Comparison of ENCODE assay signal across 20 cellular contexts in the genomic region with DNA sequence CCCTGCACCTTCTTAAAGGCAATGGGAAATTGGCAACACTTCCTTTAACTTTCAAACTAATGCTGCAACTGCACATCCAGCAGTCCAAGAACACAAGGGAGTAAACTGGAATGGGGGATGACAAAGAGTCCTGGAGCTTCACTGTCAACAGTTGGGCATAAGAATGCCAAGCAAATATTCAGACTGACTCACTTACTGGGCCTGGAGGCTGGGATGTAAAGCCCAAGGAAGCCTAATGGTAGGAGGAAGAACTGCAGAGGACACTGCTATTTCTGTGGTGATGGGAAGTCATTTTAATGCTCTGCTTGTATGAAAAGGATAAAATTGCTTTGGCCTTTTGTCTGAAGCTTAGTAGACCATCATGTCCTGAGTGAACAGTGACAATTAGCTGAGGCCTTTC. TPM values are rescaled to one million over a fixed set of nuclear protein-coding genes. Genes with fewer than 3 reads are reported as not detected.
DNase-seq lines count a peak whose midpoint lies in the region; ATAC-seq and TF ChIP-seq lines count a peak whose summit lies in the region.
"Had no signal": no experiment of that assay in that cellular context is flagged by ENCODE, and none has a peak within 500 bp of the region (broad histone marks: within the 10 kb centered on the region; RNA-seq: fewer than 3 reads in every experiment).

No MANE protein-coding gene starts in this region.

- H3K4me3 Mint-ChIP-seq in endothelial cell (ENCODE audit: unreplicated experiment): no peak overlapping the region
- H3K4me3 Mint-ChIP-seq: activated naive CD4-positive, alpha-beta T cell treated with anti-CD3 and anti-CD28 coated beads, Interleukin-2, amount 50 U/mL, for 24 hours; brain had no signal

- H3K27me3 Mint-ChIP-seq in endothelial cell (ENCODE audit: unreplicated experiment): peaks cover 4% of the 10 kb centered on the region
- H3K27me3 Mint-ChIP-seq: activated naive CD4-positive, alpha-beta T cell treated with anti-CD3 and anti-CD28 coated beads, Interleukin-2, amount 50 U/mL, for 24 hours had no signal

- DNase-seq in PC-3: peak; percentile 1
- no peak for DNase-seq in endothelial cell (ENCODE audit: low spot score)
- no peak for DNase-seq in osteoblast (ENCODE audit: insufficient read length, low spot score, missing footprints)
- no peak for DNase-seq in NCI-H1105 (lab: John Stamatoyannopoulos, UW)
- no peak for DNase-seq in COLO668 (lab: John Stamatoyannopoulos, UW; ENCODE audit: unreplicated experiment)
- DNase-seq in GF-D8 (lab: John Stamatoyannopoulos, UW): no peak
- DNase-seq: activated CD4-positive, alpha-beta T cell treated with anti-CD3 and anti-CD28 coated beads, Interleukin-2, amount 50 U/mL, for 48 hours; activated T-cell treated with anti-CD3 and anti-CD28 coated beads, Interleukin-2, amount 50 U/mL, for 1 hour; hypothalamus; left lung; NCI-H2081 treated with DMSO at 0.1 percent for 48 hours; NCI-H69; OCI-M1; testis had no signal

- H3K9me3 Mint-ChIP-seq in endothelial cell (ENCODE audit: unreplicated experiment): no peaks in the 10 kb centered on the region
- H3K9me3 Mint-ChIP-seq: activated naive CD4-positive, alpha-beta T cell treated with anti-CD3 and anti-CD28 coated beads, Interleukin-2, amount 50 U/mL, for 24 hours; brain had no signal

- no peaks in the 10 kb centered on the region for H3K4me1 ChIP-seq in PC-3 (ENCODE audit: insufficient read depth, low read length)
- no peaks in the 10 kb centered on the region for H3K4me1 ChIP-seq in osteoblast (ENCODE audit: insufficient read depth, low read length)
- H3K4me1 ChIP-seq: BLaER1 treated with 17β-estradiol and CSF1 and Interleukin-3, amounts not matched to agents 10 nM and 100 nM; left lung; parathyroid adenoma; testis had no signal

- no peaks in the 10 kb centered on the region for H4K20me1 ChIP-seq in PC-3 (ENCODE audit: low read length)
- no peaks in the 10 kb centered on the region for H4K20me1 ChIP-seq in osteoblast (ENCODE audit: insufficient read depth, low read length)
- H4K20me1 ChIP-seq: BLaER1 treated with 17β-estradiol and CSF1 and Interleukin-3, amounts not matched to agents 10 nM and 100 nM had no signal

- H3K9me3 ChIP-seq in PC-3 (ENCODE audit: low read length) (no peaks in the 10 kb centered on the region), osteoblast (ENCODE audit: low read depth, low read length) (no peaks in the 10 kb centered on the region)
- H3K9me3 ChIP-seq: BLaER1 treated with 17β-estradiol and CSF1 and Interleukin-3, amounts not matched to agents 10 nM and 100 nM; left lung; testis had no signal

- ATAC-seq in PC-3: no peak
- ATAC-seq: left lung had no signal

- H3K27me3 ChIP-seq in PC-3 (ENCODE audit: low read length) (no peaks in the 10 kb centered on the region), osteoblast (ENCODE audit: insufficient read depth, low read length) (no peaks in the 10 kb centered on the region)
- H3K27me3 ChIP-seq: BLaER1 treated with 17β-estradiol and CSF1 and Interleukin-3, amounts not matched to agents 10 nM and 100 nM; left lung; testis had no signal

- H2AFZ ChIP-seq in PC-3 (ENCODE audit: low read length) (no peak overlapping the region), osteoblast (ENCODE audit: low read length) (no peak overlapping the region)
- H2AFZ ChIP-seq: parathyroid adenoma had no signal

- no peak overlapping the region for H3K9ac ChIP-seq in PC-3 (ENCODE audit: low read length)
- H3K9ac ChIP-seq: BLaER1 treated with 17β-estradiol and CSF1 and Interleukin-3, amounts not matched to agents 10 nM and 100 nM; parathyroid adenoma had no signal

- TF ChIP-seq CTCF in GM12872 (IDR thresholded peaks at IDR 0.05; ENCODE audit: insufficient read depth, low read depth, low read length): peak; percentile 29; the same call in 1 of the 3 replicates
- no peak for TF ChIP-seq CTCF in PC-3 (conservative IDR thresholded peaks at IDR 0.05; ENCODE audit: low read depth, low read length)
- TF ChIP-seq CTCF in endothelial cell (IDR thresholded peaks at IDR 0.05; ENCODE audit: unreplicated experiment): peak; percentile 20
- peak; percentile 19 for TF ChIP-seq CTCF in osteoblast (IDR thresholded peaks at IDR 0.05; ENCODE audit: extremely low read depth, low read depth, low read length)

- H3K36me3 Mint-ChIP-seq in endothelial cell (ENCODE audit: low read depth, unreplicated experiment): peaks cover 10% of the 10 kb centered on the region

- POLR2A ChIA-PET in PC-3 (lab: Charles Lee; ENCODE audit: unreplicated experiment): no interaction called here

- no peaks in the 10 kb centered on the region for H3F3A ChIP-seq in PC-3 (ENCODE audit: low read length, unreplicated experiment)

- no peaks in the 10 kb centered on the region for H3K9me2 ChIP-seq in PC-3 (replicated peaks; ENCODE audit: low read length)

- H3K4me2 ChIP-seq in PC-3 (ENCODE audit: low read length) (no peak overlapping the region), osteoblast (ENCODE audit: insufficient read depth, low read length) (no peak overlapping the region)
- H3K4me2 ChIP-seq: BLaER1 treated with 17β-estradiol and CSF1 and Interleukin-3, amounts not matched to agents 10 nM and 100 nM had no signal

- H3K36me3 ChIP-seq in PC-3 (ENCODE audit: low read depth, low read length) (no peaks in the 10 kb centered on the region), osteoblast (ENCODE audit: insufficient read depth, low read length) (peaks cover 5% of the 10 kb centered on the region)

- no peak overlapping the region for H3K27ac Mint-ChIP-seq in endothelial cell (ENCODE audit: unreplicated experiment)
- H3K27ac Mint-ChIP-seq: activated naive CD4-positive, alpha-beta T cell treated with anti-CD3 and anti-CD28 coated beads, Interleukin-2, amount 50 U/mL, for 24 hours; brain had no signal

- BruUV-seq in PC-3 (replicated peaks; lab: Mats Ljungman, UMichigan): no TSS peak

- H3K27ac ChIP-seq in PC-3 (ENCODE audit: low read length): no peak overlapping the region
- no peak overlapping the region for H3K27ac ChIP-seq in osteoblast (ENCODE audit: low read depth, low read length)
- H3K27ac ChIP-seq: BLaER1 treated with 17β-estradiol and CSF1 and Interleukin-3, amounts not matched to agents 10 nM and 100 nM; left lung; parathyroid adenoma; skin epidermis; testis had no signal

- intact Hi-C loops in PC-3 (cut with micrococcal nuclease): no loop called here

- peaks cover 2% of the 10 kb centered on the region for H3K4me1 Mint-ChIP-seq in endothelial cell (ENCODE audit: unreplicated experiment)
- H3K4me1 Mint-ChIP-seq: activated naive CD4-positive, alpha-beta T cell treated with anti-CD3 and anti-CD28 coated beads, Interleukin-2, amount 50 U/mL, for 24 hours; brain had no signal

- H3K79me2 ChIP-seq in PC-3 (ENCODE audit: low read length) (no peaks in the 10 kb centered on the region), osteoblast (ENCODE audit: insufficient read depth, low read length) (no peaks in the 10 kb centered on the region)
- H3K79me2 ChIP-seq: parathyroid adenoma had no signal

- CTCF ChIA-PET in PC-3 (lab: Charles Lee): no interaction called here

- no peak overlapping the region for H3K4me3 ChIP-seq in PC-3 (ENCODE audit: low read length)
- H3K4me3 ChIP-seq in osteoblast (ENCODE audit: insufficient read depth, low read length): no peak overlapping the region
- H3K4me3 ChIP-seq: BLaER1 treated with 17β-estradiol and CSF1 and Interleukin-3, amounts not matched to agents 10 nM and 100 nM; left lung; skin epidermis; testis had no signal

RNA-seq across cellular contexts. Expression of a gene that starts 15.7 kb away (rescaled TPM):
- total RNA-seq in PC-3 (2014; rRNA removed) (not detected in 2 replicates), endothelial cell (ENCODE audit: unreplicated experiment) (not detected), osteoblast (under 0.01 TPM in 1 of 2 replicates, not detected in the other)
- total RNA-seq: left lung had no signal
